In the genomic region with DNA sequence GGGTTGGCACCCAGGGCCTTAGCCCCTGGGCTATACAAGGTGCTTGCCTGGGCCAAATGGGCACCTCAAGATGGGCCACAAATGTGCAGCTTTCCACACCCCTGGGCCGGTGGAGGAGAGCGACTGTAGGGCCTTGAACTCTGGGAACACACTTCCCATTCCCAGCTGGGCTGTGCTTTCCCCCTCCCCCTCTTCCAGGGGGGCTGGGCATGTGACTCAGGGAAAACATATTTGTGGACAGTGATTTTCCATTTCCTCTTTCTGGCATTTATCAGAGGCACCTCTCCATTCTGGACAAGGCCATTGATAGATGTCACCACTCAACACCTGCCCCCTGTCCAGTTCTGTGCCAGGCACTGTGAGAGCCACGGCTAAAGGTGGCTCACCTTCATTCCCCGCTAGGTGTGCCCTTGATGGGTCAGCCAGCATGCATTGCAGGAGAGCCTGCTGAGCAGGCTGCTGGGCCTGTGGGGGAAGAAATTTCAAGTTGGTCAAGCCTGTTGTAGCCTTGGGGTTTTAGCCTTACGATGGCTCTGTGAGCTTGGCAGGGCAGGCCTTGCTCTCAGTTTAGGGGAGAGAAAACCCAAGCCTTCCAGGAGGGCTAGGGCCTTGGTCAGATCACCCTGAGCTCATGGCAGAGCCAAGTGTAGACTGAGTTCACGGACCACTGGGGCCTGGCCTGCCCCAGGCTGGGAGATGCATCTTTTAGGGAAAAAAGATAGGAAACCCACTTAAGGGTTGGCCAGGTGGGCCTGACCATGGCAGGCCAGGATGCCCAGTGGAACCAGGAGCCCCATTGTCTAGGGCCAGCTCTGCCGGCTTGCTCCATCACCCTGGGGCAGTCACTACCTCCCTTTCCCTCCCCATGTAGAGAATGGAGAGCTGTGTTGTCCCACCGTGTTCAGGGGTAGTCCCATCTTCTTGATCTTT, we compare ENCODE assay signal across 14 cellular contexts.
A peak's percentile ranks its signal among the peaks of the same experiment; 100 is the strongest.
DNase-seq lines count a peak whose midpoint lies in the region; ATAC-seq and TF ChIP-seq lines count a peak whose summit lies in the region.
"Had no signal": no experiment of that assay in that cellular context is flagged by ENCODE, and none has a peak within 500 bp of the region (broad histone marks: within the 10 kb centered on the region; RNA-seq: fewer than 3 reads in every experiment).

No MANE protein-coding gene starts in this region.

- H3K36me3 ChIP-seq in cardiac muscle cell (peaks cover 42% of the 10 kb centered on the region), gastrocnemius medialis (peaks cover 0 to 66% of the 10 kb centered on the region in 2 donors)
- H3K36me3 ChIP-seq: neutrophil had no signal

- peaks cover 28% of the 10 kb centered on the region for H3K4me1 ChIP-seq in cardiac muscle cell (ENCODE audit: low read depth)
- peaks cover 15 to 16% of the 10 kb centered on the region in 2 donors for H3K4me1 ChIP-seq in gastrocnemius medialis

- TF ChIP-seq POLR2A in gastrocnemius medialis (IDR thresholded peaks at IDR 0.05): no peak

- intact Hi-C loops in gastrocnemius medialis (cut with DNase I; ENCODE audit: low total_unique reads): no loop called here

- in situ Hi-C loops in G401 (cut with HindIII; ENCODE audit: low sequenced_read_pairs): no loop called here
- in situ Hi-C loops in gastrocnemius medialis (cut with MboI; ENCODE audit: low sequenced_read_pairs in 4 of 4): no loop called here

- DNase-seq in G401 (ENCODE audit: low spot score) (peak; percentile 86), astrocyte of the hippocampus (ENCODE audit: low read depth, low spot score) (peak; percentile 61), cardiac muscle cell (ENCODE audit: low read depth in 1 of 2, low spot score in 1 of 2) (peak; percentile 63 to 84), gastrocnemius medialis (peak in 1 of 2 donors; percentile 40), NCI-H2107 treated with DMSO at 0.1 percent for 48 hours (lab: John Stamatoyannopoulos, UW; ENCODE audit: unreplicated experiment) (no peak), amygdala (lab: John Stamatoyannopoulos, UW) (no peak), pons (ENCODE audit: low spot score) (no peak)
- no peak for DNase-seq in activated CD8-positive, alpha-beta memory T cell treated with anti-CD3 and anti-CD28 coated beads, Interleukin-2, amount 50 U/mL, for 4 hours
- DNase-seq: activated CD4-positive, CD25-positive, alpha-beta regulatory T cell treated with anti-CD3 and anti-CD28 coated beads, Interleukin-2, amount 50 U/mL, for 72 hours; DMS153; effector CD4-positive, alpha-beta T cell; NCI-H748 treated with DMSO at 0.1 percent for 48 hours had no signal

- TF ChIP-seq CTCF in cardiac muscle cell (IDR thresholded peaks at IDR 0.05; ENCODE audit: low read depth, low read length): no peak
- no peak for TF ChIP-seq CTCF in gastrocnemius medialis (IDR thresholded peaks at IDR 0.05 in 4 of 5, conservative IDR thresholded peaks at IDR 0.05 in 1 of 5)

- peak; percentile 53 to 73 for ATAC-seq in gastrocnemius medialis
- ATAC-seq: stimulated activated effector memory CD8-positive, alpha-beta T cell treated with anti-CD3 and anti-CD28 coated beads, Interleukin-12 subunit alpha, Interleukin-12 subunit beta, amount 100 ng/mL, for 72 hours had no signal

- H3K9me3 ChIP-seq in cardiac muscle cell (ENCODE audit: low read depth) (no peaks in the 10 kb centered on the region), gastrocnemius medialis (no peaks in the 10 kb centered on the region)
- H3K9me3 ChIP-seq: neutrophil had no signal

- no peak overlapping the region for H3K4me3 ChIP-seq in cardiac muscle cell
- H3K4me3 ChIP-seq in gastrocnemius medialis: no peak overlapping the region

- H3K27ac ChIP-seq in cardiac muscle cell (peak overlapping the region; percentile 93), gastrocnemius medialis (peak overlapping the region; percentile 56 to 71 (median 62))
- H3K27ac ChIP-seq: neutrophil had no signal

- H3K27me3 ChIP-seq in cardiac muscle cell (no peaks in the 10 kb centered on the region), gastrocnemius medialis (no peaks in the 10 kb centered on the region)
- H3K27me3 ChIP-seq: neutrophil had no signal

Comparison
In these comparisons a context has a peak if more than half of its experiments do, and no peak if none do; other contexts are left out.
1. DNase-seq: peak in G401 (single experiment), astrocyte of the hippocampus (single experiment) and cardiac muscle cell (2 of 2); none in NCI-H2107 treated with DMSO at 0.1 percent for 48 hours (single experiment), amygdala (0 of 56), pons (single experiment) and activated CD8-positive, alpha-beta memory T cell treated with anti-CD3 and anti-CD28 coated beads, Interleukin-2, amount 50 U/mL, for 4 hours (single experiment).